ENCODE assay signal across 1 cellular context in the genomic region with DNA sequence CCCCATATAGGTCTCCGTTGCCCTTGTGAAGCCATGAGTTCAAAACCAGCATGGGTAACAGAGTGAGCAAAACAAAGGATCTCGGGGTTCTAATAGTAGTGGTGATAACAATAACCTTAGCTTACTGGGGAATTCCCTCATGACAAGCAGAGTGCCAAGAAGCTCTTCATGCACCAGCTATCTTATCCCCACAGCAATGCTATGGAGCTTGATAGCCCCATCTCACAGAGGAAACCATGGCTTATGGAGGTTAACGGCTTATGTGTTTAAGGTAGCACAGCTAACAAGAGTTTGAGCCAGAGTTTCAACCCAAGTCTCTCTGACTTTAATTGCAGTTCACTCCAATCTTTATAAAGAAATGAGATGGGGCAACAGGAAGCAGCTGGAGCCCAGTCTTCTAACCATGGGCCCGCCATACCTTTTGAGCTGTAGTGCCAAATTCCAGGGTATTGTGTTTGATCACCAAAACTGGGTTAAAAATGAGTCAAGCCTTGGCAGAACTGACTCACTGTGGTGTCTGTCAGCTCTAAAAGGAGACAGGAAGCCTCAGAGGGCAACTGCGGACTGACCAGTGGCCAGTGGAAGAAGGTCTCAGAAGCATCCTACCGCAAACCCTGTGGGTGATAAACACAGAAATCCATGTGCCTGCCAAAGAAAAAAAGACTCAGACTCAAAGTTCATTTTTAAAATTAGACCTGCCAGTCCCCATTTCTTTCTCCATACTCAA.
A peak's percentile ranks its signal among the peaks of the same experiment; 100 is the strongest.
TF ChIP-seq lines count a peak whose summit lies in the region.

No MANE protein-coding gene starts in this region.

TF ChIP-seq in IMR-90, 13 proteins besides CTCF, POLR2A, EP300 and RAD21 (continued from another document):
- TF ChIP-seq USF2 (IDR thresholded peaks at IDR 0.05; ENCODE audit: low read depth, low read length), result no peak
- TF ChIP-seq RFX5 (IDR thresholded peaks at IDR 0.05; ENCODE audit: low read depth, low read length), result no peak
- no peak for TF ChIP-seq RCOR1 (IDR thresholded peaks at IDR 0.05; ENCODE audit: insufficient replicate concordance, low read length)
- TF ChIP-seq CHD1 (IDR thresholded peaks at IDR 0.05; ENCODE audit: low read depth, low read length), result no peak
- 0 out of 2 replicates have a peak, but pooled peaks have one; percentile 14 for TF ChIP-seq SMC3 (IDR thresholded peaks at IDR 0.05; ENCODE audit: low read depth, low read length)
- TF ChIP-seq ELK1 (IDR thresholded peaks at IDR 0.05; ENCODE audit: borderline replicate concordance, low read depth, low read length), result no peak
- TF ChIP-seq FOS (IDR thresholded peaks at IDR 0.05; ENCODE audit: low read depth, low read length), result peak; percentile 61
- TF ChIP-seq CEBPB (IDR thresholded peaks at IDR 0.05; ENCODE audit: low read depth, low read length), result no peak
- TF ChIP-seq MXI1 (IDR thresholded peaks at IDR 0.05; ENCODE audit: borderline replicate concordance, low read depth, low read length), result no peak
- TF ChIP-seq NFE2L2 (IDR thresholded peaks at IDR 0.05; ENCODE audit: low read depth, low read length), result no peak
- TF ChIP-seq BHLHE40 (IDR thresholded peaks at IDR 0.05; ENCODE audit: low read depth, low read length), result peak; percentile 32; the same call in 1 of the 2 replicates
TF ChIP-seq in IMR-90: peak in this region for 3.
